ENCODE assay signal across 1 cellular context in the genomic region with DNA sequence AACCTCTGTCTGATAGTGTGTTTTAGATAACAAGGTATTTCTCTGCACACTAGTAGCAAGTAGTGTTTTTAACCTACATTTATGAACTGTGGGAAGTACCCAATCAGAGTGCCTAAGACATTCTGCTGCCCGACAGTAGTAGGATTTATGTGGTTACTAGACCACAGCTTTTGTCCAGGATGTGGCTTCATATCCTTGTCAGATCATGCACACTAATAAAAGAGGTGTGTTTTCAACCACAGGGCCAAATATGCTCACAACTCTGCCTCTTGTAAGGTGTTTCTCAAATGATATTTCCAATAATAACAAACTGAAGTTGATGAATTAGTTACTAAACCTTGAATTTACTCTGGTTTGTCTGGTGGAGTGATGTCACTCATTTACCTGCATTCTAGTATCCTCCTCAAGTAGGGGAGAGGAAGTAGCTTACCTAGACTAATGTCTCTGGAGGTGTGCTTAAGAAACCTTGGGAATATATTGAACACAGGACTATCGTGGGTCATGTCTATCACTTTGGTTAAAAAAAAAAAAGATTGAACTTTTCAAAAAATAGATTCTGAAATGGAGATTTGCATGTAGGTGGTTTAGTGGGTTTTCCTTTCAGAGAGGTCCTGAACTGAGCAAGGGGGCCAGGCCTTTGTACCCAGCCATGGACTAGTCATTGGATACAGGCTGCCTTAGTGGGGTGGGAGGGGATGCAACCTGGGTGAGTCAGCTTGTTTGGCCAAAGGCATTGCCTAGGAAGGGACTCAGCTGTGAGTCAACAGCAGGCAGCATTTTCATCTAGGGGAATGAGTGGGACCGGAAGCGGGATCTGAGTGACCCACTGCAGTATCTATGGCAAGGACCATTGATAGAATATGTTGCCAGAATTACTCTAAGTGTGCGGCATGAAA.
TF ChIP-seq lines count a peak whose summit lies in the region.

No MANE protein-coding gene starts in this region.

TF ChIP-seq in GM12878, 131 proteins besides CTCF, POLR2A, EP300 and RAD21 (continued from another document):
- no peak for TF ChIP-seq REST (IDR thresholded peaks at IDR 0.05; ENCODE audit: low read depth, low read length)
- TF ChIP-seq TBL1XR1 (IDR thresholded peaks at IDR 0.05; ENCODE audit: low read depth, low read length): no peak
- no peak for TF ChIP-seq FOXK2 (IDR thresholded peaks at IDR 0.05)
- TF ChIP-seq, protein P1, sequence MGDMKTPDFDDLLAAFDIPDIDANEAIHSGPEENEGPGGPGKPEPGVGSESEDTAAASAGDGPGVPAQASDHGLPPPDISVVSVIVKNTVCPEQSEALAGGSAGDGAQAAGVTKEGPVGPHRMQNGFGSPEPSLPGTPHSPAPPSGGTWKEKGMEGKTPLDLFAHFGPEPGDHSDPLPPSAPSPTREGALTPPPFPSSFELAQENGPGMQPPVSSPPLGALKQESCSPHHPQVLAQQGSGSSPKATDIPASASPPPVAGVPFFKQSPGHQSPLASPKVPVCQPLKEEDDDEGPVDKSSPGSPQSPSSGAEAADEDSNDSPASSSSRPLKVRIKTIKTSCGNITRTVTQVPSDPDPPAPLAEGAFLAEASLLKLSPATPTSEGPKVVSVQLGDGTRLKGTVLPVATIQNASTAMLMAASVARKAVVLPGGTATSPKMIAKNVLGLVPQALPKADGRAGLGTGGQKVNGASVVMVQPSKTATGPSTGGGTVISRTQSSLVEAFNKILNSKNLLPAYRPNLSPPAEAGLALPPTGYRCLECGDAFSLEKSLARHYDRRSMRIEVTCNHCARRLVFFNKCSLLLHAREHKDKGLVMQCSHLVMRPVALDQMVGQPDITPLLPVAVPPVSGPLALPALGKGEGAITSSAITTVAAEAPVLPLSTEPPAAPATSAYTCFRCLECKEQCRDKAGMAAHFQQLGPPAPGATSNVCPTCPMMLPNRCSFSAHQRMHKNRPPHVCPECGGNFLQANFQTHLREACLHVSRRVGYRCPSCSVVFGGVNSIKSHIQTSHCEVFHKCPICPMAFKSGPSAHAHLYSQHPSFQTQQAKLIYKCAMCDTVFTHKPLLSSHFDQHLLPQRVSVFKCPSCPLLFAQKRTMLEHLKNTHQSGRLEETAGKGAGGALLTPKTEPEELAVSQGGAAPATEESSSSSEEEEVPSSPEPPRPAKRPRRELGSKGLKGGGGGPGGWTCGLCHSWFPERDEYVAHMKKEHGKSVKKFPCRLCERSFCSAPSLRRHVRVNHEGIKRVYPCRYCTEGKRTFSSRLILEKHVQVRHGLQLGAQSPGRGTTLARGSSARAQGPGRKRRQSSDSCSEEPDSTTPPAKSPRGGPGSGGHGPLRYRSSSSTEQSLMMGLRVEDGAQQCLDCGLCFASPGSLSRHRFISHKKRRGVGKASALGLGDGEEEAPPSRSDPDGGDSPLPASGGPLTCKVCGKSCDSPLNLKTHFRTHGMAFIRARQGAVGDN (IDR thresholded peaks at IDR 0.05): no peak
- no peak for TF ChIP-seq PAX8 (IDR thresholded peaks at IDR 0.05)
- no peak for TF ChIP-seq BHLHE40 (IDR thresholded peaks at IDR 0.05; ENCODE audit: borderline replicate concordance in 1 of 2, low read depth in 2 of 2, low read length in 1 of 2)
- 0 out of 2 replicates have a peak, but pooled peaks have one; percentile 44 for TF ChIP-seq IRF4 (IDR thresholded peaks at IDR 0.05; ENCODE audit: low read depth, low read length)
- TF ChIP-seq, protein P2, sequence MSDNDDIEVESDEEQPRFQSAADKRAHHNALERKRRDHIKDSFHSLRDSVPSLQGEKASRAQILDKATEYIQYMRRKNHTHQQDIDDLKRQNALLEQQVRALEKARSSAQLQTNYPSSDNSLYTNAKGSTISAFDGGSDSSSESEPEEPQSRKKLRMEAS (IDR thresholded peaks at IDR 0.05; ENCODE audit: low read depth, low read length): no peak
- TF ChIP-seq, protein P3, sequence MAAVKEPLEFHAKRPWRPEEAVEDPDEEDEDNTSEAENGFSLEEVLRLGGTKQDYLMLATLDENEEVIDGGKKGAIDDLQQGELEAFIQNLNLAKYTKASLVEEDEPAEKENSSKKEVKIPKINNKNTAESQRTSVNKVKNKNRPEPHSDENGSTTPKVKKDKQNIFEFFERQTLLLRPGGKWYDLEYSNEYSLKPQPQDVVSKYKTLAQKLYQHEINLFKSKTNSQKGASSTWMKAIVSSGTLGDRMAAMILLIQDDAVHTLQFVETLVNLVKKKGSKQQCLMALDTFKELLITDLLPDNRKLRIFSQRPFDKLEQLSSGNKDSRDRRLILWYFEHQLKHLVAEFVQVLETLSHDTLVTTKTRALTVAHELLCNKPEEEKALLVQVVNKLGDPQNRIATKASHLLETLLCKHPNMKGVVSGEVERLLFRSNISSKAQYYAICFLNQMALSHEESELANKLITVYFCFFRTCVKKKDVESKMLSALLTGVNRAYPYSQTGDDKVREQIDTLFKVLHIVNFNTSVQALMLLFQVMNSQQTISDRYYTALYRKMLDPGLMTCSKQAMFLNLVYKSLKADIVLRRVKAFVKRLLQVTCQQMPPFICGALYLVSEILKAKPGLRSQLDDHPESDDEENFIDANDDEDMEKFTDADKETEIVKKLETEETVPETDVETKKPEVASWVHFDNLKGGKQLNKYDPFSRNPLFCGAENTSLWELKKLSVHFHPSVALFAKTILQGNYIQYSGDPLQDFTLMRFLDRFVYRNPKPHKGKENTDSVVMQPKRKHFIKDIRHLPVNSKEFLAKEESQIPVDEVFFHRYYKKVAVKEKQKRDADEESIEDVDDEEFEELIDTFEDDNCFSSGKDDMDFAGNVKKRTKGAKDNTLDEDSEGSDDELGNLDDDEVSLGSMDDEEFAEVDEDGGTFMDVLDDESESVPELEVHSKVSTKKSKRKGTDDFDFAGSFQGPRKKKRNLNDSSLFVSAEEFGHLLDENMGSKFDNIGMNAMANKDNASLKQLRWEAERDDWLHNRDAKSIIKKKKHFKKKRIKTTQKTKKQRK (IDR thresholded peaks at IDR 0.05; ENCODE audit: low read depth, low read length): no peak
- no peak for TF ChIP-seq RFX5 (IDR thresholded peaks at IDR 0.05; ENCODE audit: low read depth, low read length)
TF ChIP-seq in GM12878: peak in this region for 13.
